ENCODE assay signal across 1 cellular context in the genomic region with DNA sequence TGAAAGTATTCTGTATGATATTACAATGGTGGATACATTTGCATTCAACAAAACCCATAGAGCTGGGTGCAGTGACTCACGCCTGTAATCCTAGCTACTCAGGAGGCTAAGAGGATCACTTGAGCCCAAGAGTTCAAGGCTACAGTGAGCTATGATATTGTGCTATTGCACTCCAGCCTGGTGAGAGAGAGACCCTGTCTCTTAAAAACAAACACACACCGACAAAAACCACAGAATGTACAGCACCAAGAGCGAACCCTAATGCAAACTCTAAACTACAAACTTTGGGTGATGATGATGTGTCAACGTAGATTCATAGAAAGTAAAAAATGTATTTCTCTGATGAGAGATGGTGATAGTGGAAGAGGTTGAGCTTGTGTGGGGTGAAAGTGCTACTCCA.
TF ChIP-seq lines count a peak whose summit lies in the region.

No MANE protein-coding gene starts in this region.

TF ChIP-seq in HepG2, 621 proteins besides CTCF, POLR2A, EP300 and RAD21 (continued from another document and continues in another):
- TF ChIP-seq ZNF280B (CRISPR knock-in tag; IDR thresholded peaks at IDR 0.05; ENCODE audit: borderline replicate concordance) (no peak), KLF13 (CRISPR knock-in tag; IDR thresholded peaks at IDR 0.05) (no peak), ZNF850 (CRISPR knock-in tag; conservative IDR thresholded peaks at IDR 0.05) (no peak), ASH2L (IDR thresholded peaks at IDR 0.05; ENCODE audit: insufficient read length, low read depth, low read length) (peak; percentile 24), ZNF790 (CRISPR knock-in tag; IDR thresholded peaks at IDR 0.05; ENCODE audit: borderline replicate concordance) (no peak), RFXAP (CRISPR knock-in tag; IDR thresholded peaks at IDR 0.05; ENCODE audit: borderline replicate concordance) (no peak), ZNF724P (CRISPR knock-in tag; IDR thresholded peaks at IDR 0.05; ENCODE audit: borderline replicate concordance) (no peak), MEIS2 (CRISPR knock-in tag; IDR thresholded peaks at IDR 0.05) (no peak), ZNF275 (CRISPR knock-in tag; IDR thresholded peaks at IDR 0.05; ENCODE audit: borderline replicate concordance) (no peak), GMEB2 (CRISPR knock-in tag; IDR thresholded peaks at IDR 0.05; ENCODE audit: low read depth) (no peak), NONO (IDR thresholded peaks at IDR 0.05) (no peak), NONO (CRISPR knock-in tag; conservative IDR thresholded peaks at IDR 0.05) (no peak), ZNF83 (CRISPR knock-in tag; IDR thresholded peaks at IDR 0.05; ENCODE audit: borderline replicate concordance) (no peak), ARID2 (CRISPR knock-in tag; IDR thresholded peaks at IDR 0.05; ENCODE audit: borderline replicate concordance) (no peak), ZNF597 (CRISPR knock-in tag; IDR thresholded peaks at IDR 0.05) (no peak), RCOR2 (CRISPR knock-in tag; IDR thresholded peaks at IDR 0.05) (0 out of 2 replicates have a peak, but pooled peaks have one; percentile 53), ZFP82 (CRISPR knock-in tag; IDR thresholded peaks at IDR 0.05; ENCODE audit: borderline replicate concordance) (no peak), ARNT (IDR thresholded peaks at IDR 0.05) (no peak), CHD4 (IDR thresholded peaks at IDR 0.05; ENCODE audit: borderline replicate concordance, low read length) (no peak), MEIS1 (CRISPR knock-in tag; IDR thresholded peaks at IDR 0.05; ENCODE audit: borderline replicate concordance) (no peak), ZNF326 (CRISPR knock-in tag; IDR thresholded peaks at IDR 0.05; ENCODE audit: borderline replicate concordance) (no peak), ZSCAN9 (CRISPR knock-in tag; IDR thresholded peaks at IDR 0.05; ENCODE audit: borderline replicate concordance) (no peak), ARNTL (CRISPR knock-in tag; IDR thresholded peaks at IDR 0.05) (no peak), HOXD1 (CRISPR knock-in tag; IDR thresholded peaks at IDR 0.05) (no peak), RXRA (CRISPR knock-in tag; IDR thresholded peaks at IDR 0.05) (peak; percentile 50; the same call in 1 of the 2 replicates), CREM (IDR thresholded peaks at IDR 0.05) (peak; percentile 43; the same call in 1 of the 2 replicates), CREM (CRISPR knock-in tag; IDR thresholded peaks at IDR 0.05) (no peak), ZNF431 (CRISPR knock-in tag; IDR thresholded peaks at IDR 0.05; ENCODE audit: borderline replicate concordance, low read depth) (no peak), ZNF773 (CRISPR knock-in tag; IDR thresholded peaks at IDR 0.05; ENCODE audit: borderline replicate concordance) (no peak), CAMTA2 (CRISPR knock-in tag; IDR thresholded peaks at IDR 0.05; ENCODE audit: borderline replicate concordance) (no peak), SUZ12 (IDR thresholded peaks at IDR 0.05; ENCODE audit: low read depth, low read length) (no peak), ZNF75D (CRISPR knock-in tag; IDR thresholded peaks at IDR 0.05; ENCODE audit: borderline replicate concordance) (no peak)
- TF ChIP-seq, protein P1, sequence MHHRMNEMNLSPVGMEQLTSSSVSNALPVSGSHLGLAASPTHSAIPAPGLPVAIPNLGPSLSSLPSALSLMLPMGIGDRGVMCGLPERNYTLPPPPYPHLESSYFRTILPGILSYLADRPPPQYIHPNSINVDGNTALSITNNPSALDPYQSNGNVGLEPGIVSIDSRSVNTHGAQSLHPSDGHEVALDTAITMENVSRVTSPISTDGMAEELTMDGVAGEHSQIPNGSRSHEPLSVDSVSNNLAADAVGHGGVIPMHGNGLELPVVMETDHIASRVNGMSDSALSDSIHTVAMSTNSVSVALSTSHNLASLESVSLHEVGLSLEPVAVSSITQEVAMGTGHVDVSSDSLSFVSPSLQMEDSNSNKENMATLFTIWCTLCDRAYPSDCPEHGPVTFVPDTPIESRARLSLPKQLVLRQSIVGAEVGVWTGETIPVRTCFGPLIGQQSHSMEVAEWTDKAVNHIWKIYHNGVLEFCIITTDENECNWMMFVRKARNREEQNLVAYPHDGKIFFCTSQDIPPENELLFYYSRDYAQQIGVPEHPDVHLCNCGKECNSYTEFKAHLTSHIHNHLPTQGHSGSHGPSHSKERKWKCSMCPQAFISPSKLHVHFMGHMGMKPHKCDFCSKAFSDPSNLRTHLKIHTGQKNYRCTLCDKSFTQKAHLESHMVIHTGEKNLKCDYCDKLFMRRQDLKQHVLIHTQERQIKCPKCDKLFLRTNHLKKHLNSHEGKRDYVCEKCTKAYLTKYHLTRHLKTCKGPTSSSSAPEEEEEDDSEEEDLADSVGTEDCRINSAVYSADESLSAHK (CRISPR knock-in tag; IDR thresholded peaks at IDR 0.05; ENCODE audit: borderline replicate concordance): no peak
- TF ChIP-seq, protein P2, sequence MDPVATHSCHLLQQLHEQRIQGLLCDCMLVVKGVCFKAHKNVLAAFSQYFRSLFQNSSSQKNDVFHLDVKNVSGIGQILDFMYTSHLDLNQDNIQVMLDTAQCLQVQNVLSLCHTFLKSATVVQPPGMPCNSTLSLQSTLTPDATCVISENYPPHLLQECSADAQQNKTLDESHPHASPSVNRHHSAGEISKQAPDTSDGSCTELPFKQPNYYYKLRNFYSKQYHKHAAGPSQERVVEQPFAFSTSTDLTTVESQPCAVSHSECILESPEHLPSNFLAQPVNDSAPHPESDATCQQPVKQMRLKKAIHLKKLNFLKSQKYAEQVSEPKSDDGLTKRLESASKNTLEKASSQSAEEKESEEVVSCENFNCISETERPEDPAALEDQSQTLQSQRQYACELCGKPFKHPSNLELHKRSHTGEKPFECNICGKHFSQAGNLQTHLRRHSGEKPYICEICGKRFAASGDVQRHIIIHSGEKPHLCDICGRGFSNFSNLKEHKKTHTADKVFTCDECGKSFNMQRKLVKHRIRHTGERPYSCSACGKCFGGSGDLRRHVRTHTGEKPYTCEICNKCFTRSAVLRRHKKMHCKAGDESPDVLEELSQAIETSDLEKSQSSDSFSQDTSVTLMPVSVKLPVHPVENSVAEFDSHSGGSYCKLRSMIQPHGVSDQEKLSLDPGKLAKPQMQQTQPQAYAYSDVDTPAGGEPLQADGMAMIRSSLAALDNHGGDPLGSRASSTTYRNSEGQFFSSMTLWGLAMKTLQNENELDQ (CRISPR knock-in tag; IDR thresholded peaks at IDR 0.05; ENCODE audit: borderline replicate concordance): no peak
- TF ChIP-seq, protein P3, sequence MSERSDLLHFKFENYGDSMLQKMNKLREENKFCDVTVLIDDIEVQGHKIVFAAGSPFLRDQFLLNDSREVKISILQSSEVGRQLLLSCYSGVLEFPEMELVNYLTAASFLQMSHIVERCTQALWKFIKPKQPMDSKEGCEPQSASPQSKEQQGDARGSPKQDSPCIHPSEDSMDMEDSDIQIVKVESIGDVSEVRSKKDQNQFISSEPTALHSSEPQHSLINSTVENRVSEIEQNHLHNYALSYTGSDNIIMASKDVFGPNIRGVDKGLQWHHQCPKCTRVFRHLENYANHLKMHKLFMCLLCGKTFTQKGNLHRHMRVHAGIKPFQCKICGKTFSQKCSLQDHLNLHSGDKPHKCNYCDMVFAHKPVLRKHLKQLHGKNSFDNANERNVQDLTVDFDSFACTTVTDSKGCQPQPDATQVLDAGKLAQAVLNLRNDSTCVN (CRISPR knock-in tag; IDR thresholded peaks at IDR 0.05; ENCODE audit: borderline replicate concordance): no peak
- TF ChIP-seq, protein P4, sequence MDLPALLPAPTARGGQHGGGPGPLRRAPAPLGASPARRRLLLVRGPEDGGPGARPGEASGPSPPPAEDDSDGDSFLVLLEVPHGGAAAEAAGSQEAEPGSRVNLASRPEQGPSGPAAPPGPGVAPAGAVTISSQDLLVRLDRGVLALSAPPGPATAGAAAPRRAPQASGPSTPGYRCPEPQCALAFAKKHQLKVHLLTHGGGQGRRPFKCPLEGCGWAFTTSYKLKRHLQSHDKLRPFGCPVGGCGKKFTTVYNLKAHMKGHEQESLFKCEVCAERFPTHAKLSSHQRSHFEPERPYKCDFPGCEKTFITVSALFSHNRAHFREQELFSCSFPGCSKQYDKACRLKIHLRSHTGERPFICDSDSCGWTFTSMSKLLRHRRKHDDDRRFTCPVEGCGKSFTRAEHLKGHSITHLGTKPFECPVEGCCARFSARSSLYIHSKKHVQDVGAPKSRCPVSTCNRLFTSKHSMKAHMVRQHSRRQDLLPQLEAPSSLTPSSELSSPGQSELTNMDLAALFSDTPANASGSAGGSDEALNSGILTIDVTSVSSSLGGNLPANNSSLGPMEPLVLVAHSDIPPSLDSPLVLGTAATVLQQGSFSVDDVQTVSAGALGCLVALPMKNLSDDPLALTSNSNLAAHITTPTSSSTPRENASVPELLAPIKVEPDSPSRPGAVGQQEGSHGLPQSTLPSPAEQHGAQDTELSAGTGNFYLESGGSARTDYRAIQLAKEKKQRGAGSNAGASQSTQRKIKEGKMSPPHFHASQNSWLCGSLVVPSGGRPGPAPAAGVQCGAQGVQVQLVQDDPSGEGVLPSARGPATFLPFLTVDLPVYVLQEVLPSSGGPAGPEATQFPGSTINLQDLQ (CRISPR knock-in tag; IDR thresholded peaks at IDR 0.05): no peak
- TF ChIP-seq, protein P5, sequence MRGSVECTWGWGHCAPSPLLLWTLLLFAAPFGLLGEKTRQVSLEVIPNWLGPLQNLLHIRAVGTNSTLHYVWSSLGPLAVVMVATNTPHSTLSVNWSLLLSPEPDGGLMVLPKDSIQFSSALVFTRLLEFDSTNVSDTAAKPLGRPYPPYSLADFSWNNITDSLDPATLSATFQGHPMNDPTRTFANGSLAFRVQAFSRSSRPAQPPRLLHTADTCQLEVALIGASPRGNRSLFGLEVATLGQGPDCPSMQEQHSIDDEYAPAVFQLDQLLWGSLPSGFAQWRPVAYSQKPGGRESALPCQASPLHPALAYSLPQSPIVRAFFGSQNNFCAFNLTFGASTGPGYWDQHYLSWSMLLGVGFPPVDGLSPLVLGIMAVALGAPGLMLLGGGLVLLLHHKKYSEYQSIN (CRISPR knock-in tag; IDR thresholded peaks at IDR 0.05; ENCODE audit: borderline replicate concordance): no peak
